ENCODE assay signal across 16 cellular contexts in the genomic region with DNA sequence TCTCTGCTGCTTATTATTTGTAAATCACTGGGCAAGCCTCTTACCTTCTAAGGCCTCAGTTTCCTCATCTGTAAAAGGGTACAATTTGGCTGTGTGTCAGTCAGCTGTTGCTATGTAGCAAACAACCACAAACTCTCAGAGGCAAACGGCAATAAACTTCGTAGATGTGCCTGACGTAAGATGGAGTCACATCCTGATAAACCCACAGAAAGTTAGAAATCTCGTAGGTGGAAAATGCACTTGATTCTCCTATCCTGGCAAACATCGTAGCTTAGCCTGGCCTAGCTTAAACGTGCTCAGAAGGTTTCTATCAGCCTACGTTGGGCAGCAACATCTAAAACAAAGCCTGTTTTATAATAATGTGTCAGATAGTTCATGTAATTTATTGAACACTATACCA. TPM values are rescaled to one million over a fixed set of nuclear protein-coding genes. Genes with fewer than 3 reads are reported as not detected.
"Had no signal": no experiment of that assay in that cellular context is flagged by ENCODE, and none has a peak within 500 bp of the region (broad histone marks: within the 10 kb centered on the region; RNA-seq: fewer than 3 reads in every experiment).

No MANE protein-coding gene starts in this region.

- H3K36me3 ChIP-seq: adrenal gland, upper lobe of right lung had no signal

- ATAC-seq: effector memory CD8-positive, alpha-beta T cell; left ventricle myocardium superior; psoas muscle; stimulated activated naive CD8-positive, alpha-beta T cell treated with anti-CD3 and anti-CD28 coated beads, Interleukin-15, Interleukin-2, amounts not matched to agents 100 U/mL and 50 U/mL, for 24 hours had no signal

- H3K27ac ChIP-seq: adrenal gland, psoas muscle, upper lobe of right lung had no signal

- DNase-seq: activated CD4-positive, alpha-beta T cell treated with anti-CD3 and anti-CD28 coated beads, Interleukin-2, amount 50 U/mL, for 48 hours; activated naive CD4-positive, alpha-beta T cell treated with anti-CD3 and anti-CD28 coated beads, Interleukin-2, amount 10 ng/mL, durations not matched to agents 7 days and 5 days; effector memory CD8-positive, alpha-beta T cell; erythroblast; hippocampal formation; left ventricle myocardium superior; mesenchymal stem cell; nephron progenitor cell; psoas muscle; stimulated activated CD4-positive, alpha-beta T cell treated with anti-CD3 and anti-CD28 coated beads, Interleukin-12 subunit alpha, Interleukin-12 subunit beta, amount 100 ng/mL, for 4 hours; stimulated activated naive CD8-positive, alpha-beta T cell treated with anti-CD3 and anti-CD28 coated beads, Interleukin-15, Interleukin-2, amounts not matched to agents 100 U/mL and 50 U/mL, for 24 hours had no signal

- H3K4me1 ChIP-seq: adrenal gland, psoas muscle, upper lobe of right lung had no signal

- H3K9me3 ChIP-seq: adrenal gland, psoas muscle, upper lobe of right lung had no signal

- H3K4me3 ChIP-seq: adrenal gland, psoas muscle, upper lobe of right lung had no signal

RNA-seq across cellular contexts. Expression of a gene that starts 35.0 kb away (rescaled TPM):
- total RNA-seq: activated T-helper 2 cell treated with anti-CD3 and anti-CD28 coated beads, Interferon-gamma antibody, Interleukin-2, Interleukin-4, amounts not matched to agents 10 μg/mL and 5 μg/mL and 100 μg/mL, durations not matched to agents 14 hours and 24 hours and 36 hours; osteoblast; T-helper 2 cell treated with Interferon-gamma antibody and Interleukin-4, amounts not matched to agents 100 ng/mL and 5 ng/mL, for 36 hours had no signal
